9 cellular contexts compared by ENCODE assay signal in genomic region chr1:26861889-26862371, GRCh38. TPM values are rescaled to one million over a fixed set of nuclear protein-coding genes. Genes with fewer than 3 reads are reported as not detected.
A peak's percentile ranks its signal among the peaks of the same experiment; 100 is the strongest.
DNase-seq lines count a peak whose midpoint lies in the region; ATAC-seq lines count a peak whose summit lies in the region.
"Had no signal": no experiment of that assay in that cellular context is flagged by ENCODE, and none has a peak within 500 bp of the region (broad histone marks: within the 10 kb centered on the region; RNA-seq: fewer than 3 reads in every experiment).

No MANE protein-coding gene starts in this region.

- ATAC-seq in CD4-positive, CD25-positive, alpha-beta regulatory T cell (ENCODE audit: low read depth in 2 of 2), result no peak
- ATAC-seq in GM21825 (IDR thresholded peaks at IDR 0.05; ENCODE audit: unreplicated experiment) (no peak), GM18867 (IDR thresholded peaks at IDR 0.05; ENCODE audit: unreplicated experiment) (no peak)

- no peak overlapping the region for H3K27ac ChIP-seq in CD4-positive, CD25-positive, alpha-beta regulatory T cell (ENCODE audit: insufficient read depth, low read length, poor library complexity, severe bottlenecking)
- no peak overlapping the region for H3K27ac ChIP-seq in mesendoderm (ENCODE audit: low read depth, low read length)

- H3K4me2 ChIP-seq in mesendoderm (ENCODE audit: low read length), result no peak overlapping the region

- no peaks in the 10 kb centered on the region for H3K9me3 Mint-ChIP-seq in CD4-positive, CD25-positive, alpha-beta regulatory T cell

- H4K5ac ChIP-seq in mesendoderm (ENCODE audit: low read length), result no peak overlapping the region

- no CpG with 5 or more reads among the region's 7 CpGs for WGBS in mesendoderm (ENCODE audit: extremely low coverage, insufficient coverage, low lambda C conversion rate)

- no peak overlapping the region for H2BK15ac ChIP-seq in mesendoderm (replicated peaks; ENCODE audit: low read depth)

- no peak for DNase-seq in CD4-positive, CD25-positive, alpha-beta regulatory T cell
- DNase-seq in HT1080 (ENCODE audit: low read depth) (peak; percentile 21), astrocyte of the hippocampus (ENCODE audit: low read depth, low spot score) (peak; percentile 32), mesendoderm (no peak), NCI-H2196 (lab: John Stamatoyannopoulos, UW; ENCODE audit: unreplicated experiment) (no peak), D341Med (ENCODE audit: low spot score) (no peak)
- DNase-seq: GOT3 had no signal

- H3K4ac ChIP-seq in mesendoderm (ENCODE audit: low read depth, low read length), result no peak overlapping the region

- H4K8ac ChIP-seq in mesendoderm (ENCODE audit: low read depth, low read length), result no peak overlapping the region

- no peaks in the 10 kb centered on the region for H3K27me3 Mint-ChIP-seq in CD4-positive, CD25-positive, alpha-beta regulatory T cell

- peak overlapping the region in 1 of 3 donors; percentile 76 for H3K27ac Mint-ChIP-seq in CD4-positive, CD25-positive, alpha-beta regulatory T cell

- H3K18ac ChIP-seq in mesendoderm (ENCODE audit: low read length), result no peak overlapping the region

- peak overlapping the region in 3 of 4 donors; percentile 43 to 90 (median 86) for H3K4me3 Mint-ChIP-seq in CD4-positive, CD25-positive, alpha-beta regulatory T cell

- no peak overlapping the region for H2BK5ac ChIP-seq in mesendoderm (ENCODE audit: low read length)

- no peaks in the 10 kb centered on the region for H3K9me3 ChIP-seq in CD4-positive, CD25-positive, alpha-beta regulatory T cell (ENCODE audit: control insufficient read depth in 2 of 2, low read length in 2 of 2)

- H3K36me3 ChIP-seq in CD4-positive, CD25-positive, alpha-beta regulatory T cell (ENCODE audit: control insufficient read depth, insufficient read depth, low read length), result peaks cover 5% of the 10 kb centered on the region
- H3K36me3 ChIP-seq in mesendoderm (ENCODE audit: control insufficient read depth, insufficient read depth, low read length), result no peaks in the 10 kb centered on the region

- H3K4me3 ChIP-seq in CD4-positive, CD25-positive, alpha-beta regulatory T cell (ENCODE audit: low read depth, low read length), result no peak overlapping the region
- H3K4me3 ChIP-seq in mesendoderm (ENCODE audit: low read length), result no peak overlapping the region

- H3K4me1 ChIP-seq in CD4-positive, CD25-positive, alpha-beta regulatory T cell (ENCODE audit: control insufficient read depth, insufficient read depth, low read length, poor library complexity, severe bottlenecking), result peaks cover 21% of the 10 kb centered on the region
- peaks cover under 1% of the 10 kb centered on the region for H3K4me1 ChIP-seq in mesendoderm (ENCODE audit: control insufficient read depth, low read depth, low read length)

- no peak overlapping the region for H2BK120ac ChIP-seq in mesendoderm (ENCODE audit: low read depth, low read length)

- no peak overlapping the region for H3K9ac ChIP-seq in mesendoderm (ENCODE audit: low read length)

- no peaks in the 10 kb centered on the region for H3K27me3 ChIP-seq in CD4-positive, CD25-positive, alpha-beta regulatory T cell (ENCODE audit: control insufficient read depth, insufficient read depth, low read length)
- H3K27me3 ChIP-seq in mesendoderm (ENCODE audit: insufficient read depth, low read length, poor library complexity), result no peaks in the 10 kb centered on the region

- H3K4me1 Mint-ChIP-seq in CD4-positive, CD25-positive, alpha-beta regulatory T cell, result peaks cover 0 to 33% (median 17%) of the 10 kb centered on the region in 4 donors

- no peak overlapping the region for H2AK5ac ChIP-seq in mesendoderm (ENCODE audit: low read length)

- H3K23ac ChIP-seq in mesendoderm (ENCODE audit: low read length), result no peak overlapping the region

- no peaks in the 10 kb centered on the region for H3K79me2 ChIP-seq in mesendoderm (ENCODE audit: control insufficient read depth, insufficient read depth, low read length)

- H3K36me3 Mint-ChIP-seq in CD4-positive, CD25-positive, alpha-beta regulatory T cell, result no peaks in the 10 kb centered on the region

- H3K79me1 ChIP-seq in mesendoderm (ENCODE audit: low read length), result no peaks in the 10 kb centered on the region

- peak overlapping the region; percentile 71 for H3K56ac ChIP-seq in mesendoderm (ENCODE audit: low read length)

RNA-seq across cellular contexts. Expression of gene SFN, which starts 1.0 kb away (rescaled TPM):
- 1.3 TPM for total RNA-seq in CD4-positive, CD25-positive, alpha-beta regulatory T cell
- polyA plus RNA-seq in CD4-positive, CD25-positive, alpha-beta regulatory T cell, result not detected
- total RNA-seq in HT1080 (2014; rRNA removed; shearing (Covaris generic)), result 5.2 and 7.0 TPM in 2 replicates
- polyA plus RNA-seq in HT1080 (2015; cell fraction: cytosol; rRNA removed), result 2.1 TPM in 2 replicates
- 1.5 and 1.7 TPM in 2 replicates for polyA plus RNA-seq in HT1080 (2015; cell fraction: nucleus; rRNA removed)
- 20.2 TPM for polyA plus RNA-seq in mesendoderm (2013, experiment 1 of 2)
- 21.3 TPM for polyA plus RNA-seq in mesendoderm (2013, experiment 2 of 2)

RNA-seq across cellular contexts. Expression of gene GPN2, which starts 28.2 kb away (rescaled TPM):
- total RNA-seq in CD4-positive, CD25-positive, alpha-beta regulatory T cell, result 45.5 TPM
- 10 to 100 TPM; 12.1 to 32.1 (median 20.5) TPM for polyA plus RNA-seq in CD4-positive, CD25-positive, alpha-beta regulatory T cell
- 17.9 and 33.6 TPM in 2 replicates for total RNA-seq in HT1080 (2014; rRNA removed; shearing (Covaris generic))
- 11.3 and 12.8 TPM in 2 replicates for polyA plus RNA-seq in HT1080 (2015; cell fraction: cytosol; rRNA removed)
- 20.5 and 23.6 TPM in 2 replicates for polyA plus RNA-seq in HT1080 (2015; cell fraction: nucleus; rRNA removed)
- polyA plus RNA-seq in mesendoderm (2013, experiment 1 of 2), result 29.9 TPM
- polyA plus RNA-seq in mesendoderm (2013, experiment 2 of 2), result 30.8 TPM

RNA-seq across cellular contexts. Expression of gene ZDHHC18, which starts 35.4 kb away (rescaled TPM):
- total RNA-seq in CD4-positive, CD25-positive, alpha-beta regulatory T cell, result 73.6 TPM
- 10 to 100 TPM in 2 of 4 donors, 1 to 10 TPM in 2; 4.4 to 14.8 (median 10.3) TPM for polyA plus RNA-seq in CD4-positive, CD25-positive, alpha-beta regulatory T cell
- 15.9 and 30.4 TPM in 2 replicates for total RNA-seq in HT1080 (2014; rRNA removed; shearing (Covaris generic))
- polyA plus RNA-seq in HT1080 (2015; cell fraction: cytosol; rRNA removed), result 17.1 and 18.8 TPM in 2 replicates
- polyA plus RNA-seq in HT1080 (2015; cell fraction: nucleus; rRNA removed), result 22.0 and 24.5 TPM in 2 replicates
- 25.7 TPM for polyA plus RNA-seq in mesendoderm (2013, experiment 1 of 2)
- polyA plus RNA-seq in mesendoderm (2013, experiment 2 of 2), result 26.8 TPM

RNA-seq across cellular contexts. Expression of gene GPATCH3, which starts 38.3 kb away (rescaled TPM):
- 26.7 TPM for total RNA-seq in CD4-positive, CD25-positive, alpha-beta regulatory T cell
- polyA plus RNA-seq in CD4-positive, CD25-positive, alpha-beta regulatory T cell, result 10 to 100 TPM; 14.0 to 19.0 (median 17.6) TPM
- total RNA-seq in HT1080 (2014; rRNA removed; shearing (Covaris generic)), result 11.2 TPM in 2 replicates
- polyA plus RNA-seq in HT1080 (2015; cell fraction: cytosol; rRNA removed), result 7.6 and 8.5 TPM in 2 replicates
- 12.2 and 15.1 TPM in 2 replicates for polyA plus RNA-seq in HT1080 (2015; cell fraction: nucleus; rRNA removed)
- polyA plus RNA-seq in mesendoderm (2013, experiment 1 of 2), result 14.2 TPM
- 15.0 TPM for polyA plus RNA-seq in mesendoderm (2013, experiment 2 of 2)

RNA-seq across cellular contexts. Expression of gene NR0B2, which starts 51.8 kb away (rescaled TPM):
- not detected for total RNA-seq in CD4-positive, CD25-positive, alpha-beta regulatory T cell
- polyA plus RNA-seq in CD4-positive, CD25-positive, alpha-beta regulatory T cell, result not detected
- not detected in 2 replicates for total RNA-seq in HT1080 (2014; rRNA removed; shearing (Covaris generic))
- not detected in 2 replicates for polyA plus RNA-seq in HT1080 (2015; cell fraction: cytosol; rRNA removed)
- not detected in 2 replicates for polyA plus RNA-seq in HT1080 (2015; cell fraction: nucleus; rRNA removed)
- not detected for polyA plus RNA-seq in mesendoderm (2013, experiment 1 of 2)
- not detected for polyA plus RNA-seq in mesendoderm (2013, experiment 2 of 2)

Comparison
In these comparisons a context has a peak if more than half of its experiments do, and no peak if none do; other contexts are left out.
1. DNase-seq: peak in HT1080 (single experiment) and astrocyte of the hippocampus (single experiment); none in CD4-positive, CD25-positive, alpha-beta regulatory T cell (0 of 3), mesendoderm (single experiment), NCI-H2196 (single experiment) and D341Med (single experiment).